Comparison of ENCODE assay signal across 8 cellular contexts in genomic region chr19:14136509-14137281, GRCh38. TPM values are rescaled to one million over a fixed set of nuclear protein-coding genes. Genes with fewer than 3 reads are reported as not detected.
A peak's percentile ranks its signal among the peaks of the same experiment; 100 is the strongest.
DNase-seq lines count a peak whose midpoint lies in the region; ATAC-seq and TF ChIP-seq lines count a peak whose summit lies in the region.

Gene ASF1B (minus strand): TSS chr19:14136589. CDS start chr19:14136456, 133 bp downstream.

- peak within 1 kb of the TSS; percentile 84 for H2AFZ ChIP-seq in PC-3 (ENCODE audit: low read length)

- H3K79me2 ChIP-seq in PC-3 (ENCODE audit: low read length): peaks cover 45% of the 10 kb centered on the region

- H3F3A ChIP-seq in PC-3 (ENCODE audit: low read length, unreplicated experiment): no peaks in the 10 kb centered on the region

- intact Hi-C loops in PC-3 (cut with micrococcal nuclease): loop anchor here (1.0 to 10.0 kb wide), 7 partner anchors 56 to 338 kb away; partner anchors contain the start of genes ADGRE5, ADGRL1 and PTGER1
- intact Hi-C loops in mucosa of descending colon (cut with DNase I, micrococcal nuclease): no loop called here

- peak; percentile 78 for ATAC-seq in GM21619 (IDR thresholded peaks at IDR 0.05; ENCODE audit: unreplicated experiment)
- peak; percentile 89 for ATAC-seq in PC-3
- ATAC-seq in mucosa of descending colon: peak; percentile 92

- H3K4me1 ChIP-seq in PC-3 (ENCODE audit: insufficient read depth, low read length): peaks cover 20% of the 10 kb centered on the region
- H3K4me1 ChIP-seq in mucosa of descending colon (ENCODE audit: low read depth): peaks cover 16% of the 10 kb centered on the region

- POLR2A ChIA-PET in PC-3 (lab: Charles Lee; ENCODE audit: unreplicated experiment): interaction anchor here (0.5 to 1.0 kb wide), 8 partner anchors 19 to 1544 kb away, joined by 3 to 8 read pairs (median 4); partner anchors contain the start of gene PRKACA

- H3K36me3 ChIP-seq in PC-3 (ENCODE audit: low read depth, low read length) (peaks cover 8% of the 10 kb centered on the region; the same call in 1 of the 2 replicates), mucosa of descending colon (ENCODE audit: low read depth) (no peaks in the 10 kb centered on the region)

- no peaks in the 10 kb centered on the region for H3K27me3 ChIP-seq in PC-3 (ENCODE audit: low read length)

- H3K9me2 ChIP-seq in PC-3 (replicated peaks; ENCODE audit: low read length): no peaks in the 10 kb centered on the region

- peak within 1 kb of the TSS; percentile 87 for H3K9ac ChIP-seq in PC-3 (ENCODE audit: low read length)

- no TSS peak for BruUV-seq in PC-3 (replicated peaks; lab: Mats Ljungman, UMichigan)

- no peaks in the 10 kb centered on the region for H3K9me3 ChIP-seq in PC-3 (ENCODE audit: low read length)
- no peaks in the 10 kb centered on the region for H3K9me3 ChIP-seq in mucosa of descending colon

- peak; percentile 98 for DNase-seq in DMS53 treated with DMSO at 0.1 percent for 48 hours (lab: John Stamatoyannopoulos, UW; ENCODE audit: unreplicated experiment)
- peak; percentile 100 for DNase-seq in Jurkat, Clone E6-1 (ENCODE audit: low read depth, low spot score)
- peak; percentile 100 for DNase-seq in PC-3
- peak; percentile 98 for DNase-seq in activated T-cell treated with anti-CD3 and anti-CD28 coated beads for 48 hours (ENCODE audit: low read depth)
- peak; percentile 99 for DNase-seq in epithelial cell of prostate (ENCODE audit: low read depth, low spot score)
- peak; percentile 97 to 99 (median 99) for DNase-seq in mucosa of descending colon
- DNase-seq in stimulated activated CD8-positive, alpha-beta memory T cell treated with anti-CD3 and anti-CD28 coated beads, Interleukin-4, amount 100 ng/mL, for 24 hours (ENCODE audit: low read depth): peak; percentile 94

- peak within 1 kb of the TSS; percentile 81 for H3K27ac ChIP-seq in PC-3 (ENCODE audit: low read length)
- H3K27ac ChIP-seq in epithelial cell of prostate: peak within 1 kb of the TSS; percentile 88

- TF ChIP-seq CTCF in PC-3 (conservative IDR thresholded peaks at IDR 0.05; ENCODE audit: low read depth, low read length) (peak; percentile 82), mucosa of descending colon (IDR thresholded peaks at IDR 0.05) (peak; percentile 93)

- H3K4me2 ChIP-seq in PC-3 (ENCODE audit: low read length): peak within 1 kb of the TSS; percentile 90

- H3K4me3 ChIP-seq in Jurkat, Clone E6-1 (ENCODE audit: low read length): peak within 1 kb of the TSS; percentile 74
- H3K4me3 ChIP-seq in PC-3 (ENCODE audit: low read length) (peak within 1 kb of the TSS; percentile 83), mucosa of descending colon (peak within 1 kb of the TSS; percentile 40)

- no peaks in the 10 kb centered on the region for H4K20me1 ChIP-seq in PC-3 (ENCODE audit: low read length)

- CTCF ChIA-PET in PC-3 (lab: Charles Lee): interaction anchor here (0.5 to 1.7 kb wide), 29 partner anchors 9 to 550 kb away, joined by 3 to 32 read pairs (median 4); partner anchors contain the start of genes ADGRE5, IL27RA, MISP3 and PRKACA

RNA-seq across cellular contexts. Expression of gene ASF1B, which starts in this region (rescaled TPM):
- polyA plus RNA-seq in Jurkat, Clone E6-1 (2012; ENCODE audit: insufficient read depth, insufficient read length): 106 TPM
- total RNA-seq in PC-3 (2014; rRNA removed) (71.2 and 84.7 TPM in 2 replicates), mucosa of descending colon (10 to 100 TPM in 1 of 3 donors, 1 to 10 TPM in 2; 2.4 to 21.7 (median 5.5) TPM)

Comparison
In these comparisons a context has a peak if more than half of its experiments do, and no peak if none do; other contexts are left out.
1. Peak in every context shown above with its lines: DNase-seq, ATAC-seq, H3K4me3 ChIP-seq and H3K27ac ChIP-seq.